Comparison of ENCODE assay signal across 8 cellular contexts in the genomic region with DNA sequence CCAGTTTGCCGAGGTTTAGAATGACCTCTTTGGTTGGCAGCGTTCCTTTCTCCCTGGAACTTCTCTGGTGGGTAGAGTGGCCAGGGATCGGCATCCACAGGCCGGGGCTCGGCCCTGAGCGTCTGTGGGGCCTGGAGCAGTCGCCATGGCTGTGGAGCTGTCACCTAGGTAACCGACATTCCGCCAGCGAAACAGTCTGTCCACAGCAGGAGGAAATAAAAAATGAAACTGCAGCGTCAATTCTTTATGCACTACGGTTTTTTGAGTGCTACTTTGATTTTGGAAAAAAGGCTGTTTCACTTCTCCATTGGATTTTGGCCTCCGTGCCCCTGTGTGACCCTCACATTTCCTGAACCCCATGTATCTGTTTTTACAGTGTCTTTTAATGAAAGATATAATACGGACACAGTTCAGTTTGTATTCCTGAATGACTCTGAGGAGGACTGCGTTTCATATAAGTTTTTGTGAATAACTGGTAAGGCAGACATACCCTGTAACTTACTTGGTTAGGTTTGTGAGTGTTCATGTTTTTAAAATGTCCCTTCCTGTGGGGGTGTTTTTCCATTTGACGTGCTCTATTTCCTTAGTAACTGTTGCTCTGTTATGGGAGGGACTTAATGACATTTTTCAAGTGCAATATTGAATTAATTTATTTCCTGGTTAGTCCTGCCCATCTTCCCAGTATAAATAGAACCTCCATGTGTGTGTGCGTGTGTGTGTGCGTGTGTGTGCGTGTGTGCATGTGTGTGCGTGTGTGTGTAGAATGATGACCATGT.
DNase-seq lines count a peak whose midpoint lies in the region; ATAC-seq lines count a peak whose summit lies in the region.

No MANE protein-coding gene starts in this region.

- POLR2A ChIA-PET in CD8-positive, alpha-beta memory T cell (lab: Charles Lee): no interaction called here

- peaks cover 37 to 38% (median 37%) of the 10 kb centered on the region in 3 donors for H3K4me1 Mint-ChIP-seq in CD8-positive, alpha-beta memory T cell

- H3K27ac ChIP-seq in CD8-positive, alpha-beta memory T cell (ENCODE audit: low read depth, low read length): peak overlapping the region; percentile 45

- peaks cover 51% of the 10 kb centered on the region for H3K4me1 ChIP-seq in CD8-positive, alpha-beta memory T cell (ENCODE audit: insufficient read depth, low read length)

- H3K9me3 ChIP-seq in CD8-positive, alpha-beta memory T cell (ENCODE audit: low read length): no peaks in the 10 kb centered on the region

- H3K36me3 ChIP-seq in CD8-positive, alpha-beta memory T cell (ENCODE audit: insufficient read depth, low read length): no peaks in the 10 kb centered on the region

- H3K27me3 ChIP-seq in CD8-positive, alpha-beta memory T cell (ENCODE audit: insufficient read depth, low read length, poor library complexity, severe bottlenecking): no peaks in the 10 kb centered on the region

- H3K36me3 Mint-ChIP-seq in CD8-positive, alpha-beta memory T cell: peaks cover 0 to 3% (median 0%) of the 10 kb centered on the region in 3 donors

- no peaks in the 10 kb centered on the region for H3K9me3 Mint-ChIP-seq in CD8-positive, alpha-beta memory T cell

- peak overlapping the region; percentile 81 to 92 (median 88) for H3K4me3 Mint-ChIP-seq in CD8-positive, alpha-beta memory T cell

- CTCF ChIA-PET in CD8-positive, alpha-beta memory T cell (lab: Charles Lee): no interaction called here

- peak in 3 of 5 donors; percentile 61 to 78 (median 69) for DNase-seq in CD8-positive, alpha-beta memory T cell
- peak in 3 of 5 experiments; percentile 44 to 80 (median 47) for DNase-seq in T-helper 2 cell
- peak; percentile 43 for DNase-seq in ecto neural progenitor cell (ENCODE audit: low spot score)
- DNase-seq in lung microvascular endothelial cell (ENCODE audit: low read depth in 2 of 2): peak; percentile 91 to 97
- DNase-seq in superior temporal gyrus (ENCODE audit: extremely low spot score): peak; percentile 61

- H3K4me3 ChIP-seq in CD8-positive, alpha-beta memory T cell (ENCODE audit: low read length): peak overlapping the region; percentile 41

- no peaks in the 10 kb centered on the region for H3K27me3 Mint-ChIP-seq in CD8-positive, alpha-beta memory T cell

- ATAC-seq in GM21423 (IDR thresholded peaks at IDR 0.05; ENCODE audit: unreplicated experiment) (peak; percentile 52), GM18520 (IDR thresholded peaks at IDR 0.05; ENCODE audit: unreplicated experiment) (no peak), HG03095 (IDR thresholded peaks at IDR 0.05; ENCODE audit: unreplicated experiment) (no peak)

- peak overlapping the region; percentile 81 to 99 (median 96) for H3K27ac Mint-ChIP-seq in CD8-positive, alpha-beta memory T cell

Comparison
In these comparisons a context has a peak if more than half of its experiments do, and no peak if none do; other contexts are left out.
1. DNase-seq: peak in every context shown above with its lines; median percentile 94 in lung microvascular endothelial cell; 69 in CD8-positive, alpha-beta memory T cell; 61 in superior temporal gyrus; 47 in T-helper 2 cell; 43 in ecto neural progenitor cell.